ENCODE assay signal across 8 cellular contexts in genomic region chr6:52664185-52664990, GRCh38. TPM values are rescaled to one million over a fixed set of nuclear protein-coding genes. Genes with fewer than 3 reads are reported as not detected.
DNase-seq lines count a peak whose midpoint lies in the region; ATAC-seq, FAIRE-seq and TF ChIP-seq lines count a peak whose summit lies in the region.

No MANE protein-coding gene starts in this region.

- peak overlapping the region; percentile 43 for H2AFZ ChIP-seq in neural cell (ENCODE audit: low read depth, low read length)

- no peaks in the 10 kb centered on the region for H3K36me3 ChIP-seq in ES-I3 (ENCODE audit: insufficient read depth, low read length)
- no peaks in the 10 kb centered on the region for H3K36me3 ChIP-seq in neural cell (ENCODE audit: insufficient read depth, low read length)

- no peaks in the 10 kb centered on the region for H3K79me2 ChIP-seq in neural cell (replicated peaks; ENCODE audit: insufficient read depth, low read length)

- no peaks in the 10 kb centered on the region for H3K27me3 ChIP-seq in foreskin keratinocyte
- H3K27me3 ChIP-seq in neural cell (ENCODE audit: insufficient read depth, low read depth, low read length): no peaks in the 10 kb centered on the region

- TF ChIP-seq CTCF in foreskin keratinocyte (conservative IDR thresholded peaks at IDR 0.05) (no peak), neural cell (IDR thresholded peaks at IDR 0.05; ENCODE audit: poor library complexity, severe bottlenecking) (no peak)

- H3F3A ChIP-seq in neural cell (ENCODE audit: insufficient read depth, low read length, poor library complexity, severe bottlenecking): no peaks in the 10 kb centered on the region

- no peaks in the 10 kb centered on the region for H3K9me2 ChIP-seq in neural cell (ENCODE audit: insufficient read depth, low read length)

- no peaks in the 10 kb centered on the region for H3K9me3 ChIP-seq in ES-I3 (ENCODE audit: control insufficient read depth, insufficient read depth, low read length)
- no peaks in the 10 kb centered on the region for H3K9me3 ChIP-seq in neural cell (ENCODE audit: low read length)

- TF ChIP-seq RAD21 in neural cell (conservative IDR thresholded peaks at IDR 0.05): no peak

- H3K4me1 ChIP-seq in ES-I3 (ENCODE audit: insufficient read depth, low read length) (0 out of 2 replicates have a peak, but pooled peaks cover 5% of the 10 kb centered on the region), foreskin keratinocyte (no peaks in the 10 kb centered on the region)

- H3K9ac ChIP-seq in ES-I3 (ENCODE audit: low read depth, low read length): peak overlapping the region; percentile 72
- peak overlapping the region; percentile 46 for H3K9ac ChIP-seq in neural cell (ENCODE audit: low read length)

- DNase-seq in H4 (ENCODE audit: low spot score): peak; percentile 97
- DNase-seq in Kasumi-1 (lab: John Stamatoyannopoulos, UW): peak; percentile 96
- DNase-seq in RCC 7860 (ENCODE audit: low spot score): peak; percentile 91
- peak; percentile 84 for DNase-seq in activated effector memory CD4-positive, alpha-beta T cell treated with anti-CD3 and anti-CD28 coated beads, Interleukin-2, amount 50 U/mL, for 16 hours
- DNase-seq in foreskin keratinocyte: peak; percentile 63 to 86
- peak; percentile 24 to 98 (median 74) for DNase-seq in substantia nigra (lab: John Stamatoyannopoulos, UW)

- ATAC-seq in foreskin keratinocyte: peak; percentile 97

- no peak for TF ChIP-seq EP300 in neural cell (conservative IDR thresholded peaks at IDR 0.05; ENCODE audit: poor library complexity, severe bottlenecking)

- H3K4me2 ChIP-seq in neural cell (ENCODE audit: low read length): peak overlapping the region; percentile 90

- H4K20me1 ChIP-seq in neural cell (ENCODE audit: insufficient read depth): no peaks in the 10 kb centered on the region

- H3K27ac ChIP-seq in foreskin keratinocyte: no peak overlapping the region
- H3K27ac ChIP-seq in neural cell (ENCODE audit: low read length): no peak overlapping the region
- H3K27ac ChIP-seq in substantia nigra (ENCODE audit: low read depth, low read length, poor library complexity, severe bottlenecking): peak overlapping the region; percentile 26

- FAIRE-seq in RCC 7860 (lab: Jason Lieb, UNC): no peak

- H3K4me3 ChIP-seq in neural cell (ENCODE audit: low read length): peak overlapping the region; percentile 71

TF ChIP-seq in neural cell, 6 proteins besides CTCF, POLR2A, EP300 and RAD21:
- TF ChIP-seq REST (IDR thresholded peaks at IDR 0.05; ENCODE audit: borderline replicate concordance) (peak; percentile 39), POLR2AphosphoS5 (IDR thresholded peaks at IDR 0.05) (peak; percentile 36), MXI1 (conservative IDR thresholded peaks at IDR 0.05; ENCODE audit: poor library complexity, severe bottlenecking) (no peak)

RNA-seq across cellular contexts. Expression of gene TMEM14A, which starts 6.5 kb away (rescaled TPM):
- total RNA-seq in H4 (2014; rRNA removed; shearing (Covaris generic)): 141 and 148 TPM in 2 replicates
- total RNA-seq in foreskin keratinocyte: 37.2 and 40.3 TPM in 2 replicates
- polyA plus RNA-seq in foreskin keratinocyte: 39.7 and 39.9 TPM in 2 replicates
- polyA plus RNA-seq in neural cell: 268 and 326 TPM in 2 replicates
- polyA minus RNA-seq in neural cell: 72.6 and 91.2 TPM in 2 replicates
